ENCODE assay signal across 9 cellular contexts in the genomic region with DNA sequence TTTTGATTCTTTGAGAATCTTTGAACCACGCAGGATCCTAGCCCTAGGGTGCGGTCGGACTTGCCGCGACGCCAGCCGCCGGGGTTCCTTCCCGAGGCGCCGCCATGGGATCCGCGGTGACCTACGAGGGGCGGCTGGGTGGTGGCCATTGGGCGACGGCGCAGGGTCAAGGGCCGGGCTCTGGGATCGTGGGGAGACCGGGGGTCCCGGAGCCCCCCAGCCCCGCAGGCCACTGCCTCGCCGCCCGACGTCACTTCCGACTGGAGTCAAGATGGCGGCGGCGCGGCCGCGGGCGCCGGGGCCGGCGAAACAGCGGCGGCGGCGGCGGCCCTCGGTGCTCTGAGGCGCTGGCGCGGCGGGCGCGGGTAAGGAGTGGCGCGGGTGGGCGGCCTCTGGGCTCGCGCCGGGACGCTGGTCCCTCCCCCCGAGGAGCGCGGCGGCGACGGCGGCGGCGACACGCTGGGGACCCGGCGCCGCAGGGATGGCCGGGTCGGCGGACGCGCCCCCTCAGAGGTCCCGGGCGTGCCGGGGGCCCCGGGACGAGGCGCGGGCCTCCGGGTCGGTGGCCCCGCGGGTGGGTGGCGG. TPM values are rescaled to one million over a fixed set of nuclear protein-coding genes. Genes with fewer than 3 reads are reported as not detected.
DNase-seq lines count a peak whose midpoint lies in the region; ATAC-seq and TF ChIP-seq lines count a peak whose summit lies in the region.
"Had no signal": no experiment of that assay in that cellular context is flagged by ENCODE, and none has a peak within 500 bp of the region (broad histone marks: within the 10 kb centered on the region; RNA-seq: fewer than 3 reads in every experiment).

A gene with protein sequence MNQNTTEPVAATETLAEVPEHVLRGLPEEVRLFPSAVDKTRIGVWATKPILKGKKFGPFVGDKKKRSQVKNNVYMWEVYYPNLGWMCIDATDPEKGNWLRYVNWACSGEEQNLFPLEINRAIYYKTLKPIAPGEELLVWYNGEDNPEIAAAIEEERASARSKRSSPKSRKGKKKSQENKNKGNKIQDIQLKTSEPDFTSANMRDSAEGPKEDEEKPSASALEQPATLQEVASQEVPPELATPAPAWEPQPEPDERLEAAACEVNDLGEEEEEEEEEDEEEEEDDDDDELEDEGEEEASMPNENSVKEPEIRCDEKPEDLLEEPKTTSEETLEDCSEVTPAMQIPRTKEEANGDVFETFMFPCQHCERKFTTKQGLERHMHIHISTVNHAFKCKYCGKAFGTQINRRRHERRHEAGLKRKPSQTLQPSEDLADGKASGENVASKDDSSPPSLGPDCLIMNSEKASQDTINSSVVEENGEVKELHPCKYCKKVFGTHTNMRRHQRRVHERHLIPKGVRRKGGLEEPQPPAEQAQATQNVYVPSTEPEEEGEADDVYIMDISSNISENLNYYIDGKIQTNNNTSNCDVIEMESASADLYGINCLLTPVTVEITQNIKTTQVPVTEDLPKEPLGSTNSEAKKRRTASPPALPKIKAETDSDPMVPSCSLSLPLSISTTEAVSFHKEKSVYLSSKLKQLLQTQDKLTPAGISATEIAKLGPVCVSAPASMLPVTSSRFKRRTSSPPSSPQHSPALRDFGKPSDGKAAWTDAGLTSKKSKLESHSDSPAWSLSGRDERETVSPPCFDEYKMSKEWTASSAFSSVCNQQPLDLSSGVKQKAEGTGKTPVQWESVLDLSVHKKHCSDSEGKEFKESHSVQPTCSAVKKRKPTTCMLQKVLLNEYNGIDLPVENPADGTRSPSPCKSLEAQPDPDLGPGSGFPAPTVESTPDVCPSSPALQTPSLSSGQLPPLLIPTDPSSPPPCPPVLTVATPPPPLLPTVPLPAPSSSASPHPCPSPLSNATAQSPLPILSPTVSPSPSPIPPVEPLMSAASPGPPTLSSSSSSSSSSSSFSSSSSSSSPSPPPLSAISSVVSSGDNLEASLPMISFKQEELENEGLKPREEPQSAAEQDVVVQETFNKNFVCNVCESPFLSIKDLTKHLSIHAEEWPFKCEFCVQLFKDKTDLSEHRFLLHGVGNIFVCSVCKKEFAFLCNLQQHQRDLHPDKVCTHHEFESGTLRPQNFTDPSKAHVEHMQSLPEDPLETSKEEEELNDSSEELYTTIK (N-terminal part only) (plus strand): TSS at position 253 of the 585 bp plus-strand sequence. CDS start 15,418 bp downstream, outside the sequence.

- H3K4me1 Mint-ChIP-seq in activated T-helper 2 cell treated with anti-CD3 and anti-CD28 coated beads, Interferon-gamma antibody, Interleukin-2, Interleukin-4, amounts not matched to agents 10 μg/mL and 5 μg/mL and 100 μg/mL, durations not matched to agents 14 hours and 24 hours and 36 hours (ENCODE audit: low read depth) = peaks cover 38% of the 10 kb centered on the region
- H3K4me1 Mint-ChIP-seq in neural progenitor cell = peaks cover 20% of the 10 kb centered on the region

- ATAC-seq in HG02798 (IDR thresholded peaks at IDR 0.05; ENCODE audit: poor library complexity, unreplicated experiment) = peak; percentile 55

- peaks cover 56% of the 10 kb centered on the region for H3K79me2 ChIP-seq in OCI-LY3 (ENCODE audit: low read length)
- H3K79me2 ChIP-seq in neural progenitor cell (ENCODE audit: low read depth) = peaks cover 46% of the 10 kb centered on the region

- peak within 1 kb of the TSS; percentile 96 for H3K27ac Mint-ChIP-seq in activated T-helper 2 cell treated with anti-CD3 and anti-CD28 coated beads, Interferon-gamma antibody, Interleukin-2, Interleukin-4, amounts not matched to agents 10 μg/mL and 5 μg/mL and 100 μg/mL, durations not matched to agents 14 hours and 24 hours and 36 hours
- peak within 1 kb of the TSS; percentile 96 for H3K27ac Mint-ChIP-seq in neural progenitor cell

- H3K4me2 ChIP-seq in OCI-LY3 (ENCODE audit: low read length) (peak within 1 kb of the TSS; percentile 99), neural progenitor cell (peak within 1 kb of the TSS; percentile 80)

- peak; percentile 75 for DNase-seq in DMS 273 (lab: John Stamatoyannopoulos, UW; ENCODE audit: unreplicated experiment)
- no peak for DNase-seq in DMS 273 treated with DMSO at 0.1 percent for 48 hours (lab: John Stamatoyannopoulos, UW)
- DNase-seq in activated T-helper 2 cell treated with anti-CD3 and anti-CD28 coated beads, Interferon-gamma antibody, Interleukin-2, Interleukin-4, amounts not matched to agents 10 μg/mL and 5 μg/mL and 100 μg/mL, durations not matched to agents 14 hours and 24 hours and 36 hours (ENCODE audit: low spot score) = peak; percentile 53
- DNase-seq in fibroblast of villous mesenchyme (ENCODE audit: low read depth) = peak; percentile 30
- peak; percentile 74 for DNase-seq in neural progenitor cell (ENCODE audit: low spot score)

- 0 out of 2 replicates have a peak, but pooled peaks cover 8% of the 10 kb centered on the region for H4K20me1 ChIP-seq in OCI-LY3 (ENCODE audit: insufficient read depth, low read length)
- peaks cover 8% of the 10 kb centered on the region for H4K20me1 ChIP-seq in neural progenitor cell (ENCODE audit: low read depth)

- no peaks in the 10 kb centered on the region for H3F3A ChIP-seq in neural progenitor cell (ENCODE audit: low read depth)

- peak within 1 kb of the TSS; percentile 97 for H3K4me3 ChIP-seq in OCI-LY3 (ENCODE audit: low read length)
- H3K4me3 ChIP-seq in fibroblast of villous mesenchyme (ENCODE audit: low read depth, low read length) = peak within 1 kb of the TSS; percentile 70
- peak within 1 kb of the TSS; percentile 80 for H3K4me3 ChIP-seq in neural progenitor cell

- peak within 1 kb of the TSS; percentile 94 for H3K4me3 Mint-ChIP-seq in activated T-helper 2 cell treated with anti-CD3 and anti-CD28 coated beads, Interferon-gamma antibody, Interleukin-2, Interleukin-4, amounts not matched to agents 10 μg/mL and 5 μg/mL and 100 μg/mL, durations not matched to agents 14 hours and 24 hours and 36 hours (ENCODE audit: low read depth)
- peak within 1 kb of the TSS; percentile 96 for H3K4me3 Mint-ChIP-seq in neural progenitor cell

- peaks cover 16% of the 10 kb centered on the region for H3K36me3 Mint-ChIP-seq in activated T-helper 2 cell treated with anti-CD3 and anti-CD28 coated beads, Interferon-gamma antibody, Interleukin-2, Interleukin-4, amounts not matched to agents 10 μg/mL and 5 μg/mL and 100 μg/mL, durations not matched to agents 14 hours and 24 hours and 36 hours (ENCODE audit: low read depth)
- peaks cover 4% of the 10 kb centered on the region for H3K36me3 Mint-ChIP-seq in neural progenitor cell

- peaks cover 12% of the 10 kb centered on the region for H3K36me3 ChIP-seq in OCI-LY3 (replicated peaks; ENCODE audit: low read depth, low read length)
- H3K36me3 ChIP-seq in neural progenitor cell = no peaks in the 10 kb centered on the region

- TF ChIP-seq CTCF in OCI-LY3 (IDR thresholded peaks at IDR 0.05; ENCODE audit: low read depth, low read length) = no peak
- no peak for TF ChIP-seq CTCF in fibroblast of villous mesenchyme (IDR thresholded peaks at IDR 0.05; ENCODE audit: insufficient read depth, low read depth, low read length)
- TF ChIP-seq CTCF in neural progenitor cell (IDR thresholded peaks at IDR 0.05) = no peak
- no peak for TF ChIP-seq CTCF in subcutaneous adipose tissue (IDR thresholded peaks at IDR 0.05; ENCODE audit: low read depth)

- peaks cover 6% of the 10 kb centered on the region; the same call in 1 of the 2 replicates for H3K9me3 ChIP-seq in OCI-LY3 (ENCODE audit: insufficient read depth, low read length)
- H3K9me3 ChIP-seq in neural progenitor cell (ENCODE audit: low read depth) = no peaks in the 10 kb centered on the region

- intact Hi-C loops in activated T-helper 2 cell treated with anti-CD3 and anti-CD28 coated beads, Interferon-gamma antibody, Interleukin-2, Interleukin-4, amounts not matched to agents 10 μg/mL and 5 μg/mL and 100 μg/mL, durations not matched to agents 14 hours and 24 hours and 36 hours (cut with micrococcal nuclease) = loop anchor here (1.0 kb wide), 1 partner anchor 49 kb away; no protein-coding TSS in a partner anchor

- H3K9ac ChIP-seq in OCI-LY3 (ENCODE audit: low read length) (peak within 1 kb of the TSS; percentile 98), neural progenitor cell (no peak within 1 kb of the TSS)

- peak within 1 kb of the TSS; percentile 97 for H3K27ac ChIP-seq in OCI-LY3 (ENCODE audit: low read length)
- no peak within 1 kb of the TSS for H3K27ac ChIP-seq in neural progenitor cell
- H3K27ac ChIP-seq: 22Rv1 had no signal

- H3K9me3 Mint-ChIP-seq in activated T-helper 2 cell treated with anti-CD3 and anti-CD28 coated beads, Interferon-gamma antibody, Interleukin-2, Interleukin-4, amounts not matched to agents 10 μg/mL and 5 μg/mL and 100 μg/mL, durations not matched to agents 14 hours and 24 hours and 36 hours = peaks cover 13% of the 10 kb centered on the region
- H3K9me3 Mint-ChIP-seq in neural progenitor cell = peaks cover 21% of the 10 kb centered on the region

- H3K4me1 ChIP-seq in OCI-LY3 (ENCODE audit: low read length) (peaks cover 36% of the 10 kb centered on the region), neural progenitor cell (peaks cover 7% of the 10 kb centered on the region)

- no peak within 1 kb of the TSS for H2AFZ ChIP-seq in OCI-LY3 (ENCODE audit: low read depth, low read length)
- peak within 1 kb of the TSS; percentile 99 for H2AFZ ChIP-seq in neural progenitor cell (replicated peaks)

- peaks cover 8% of the 10 kb centered on the region for H3K27me3 Mint-ChIP-seq in activated T-helper 2 cell treated with anti-CD3 and anti-CD28 coated beads, Interferon-gamma antibody, Interleukin-2, Interleukin-4, amounts not matched to agents 10 μg/mL and 5 μg/mL and 100 μg/mL, durations not matched to agents 14 hours and 24 hours and 36 hours (ENCODE audit: low read depth)
- peaks cover 7% of the 10 kb centered on the region for H3K27me3 Mint-ChIP-seq in neural progenitor cell (ENCODE audit: insufficient read depth, low read depth)

- H3K27me3 ChIP-seq in OCI-LY3 (ENCODE audit: low read depth, low read length) (no peaks in the 10 kb centered on the region), neural progenitor cell (peaks cover 28% of the 10 kb centered on the region)

RNA-seq across cellular contexts. Expression of the gene that starts here (rescaled TPM):
- total RNA-seq in activated T-helper 2 cell treated with anti-CD3 and anti-CD28 coated beads, Interferon-gamma antibody, Interleukin-2, Interleukin-4, amounts not matched to agents 10 μg/mL and 5 μg/mL and 100 μg/mL, durations not matched to agents 14 hours and 24 hours and 36 hours = 45.0 and 47.3 TPM in 2 replicates
- 13.9 and 19.9 TPM in 2 replicates for total RNA-seq in fibroblast of villous mesenchyme
- 17.9 and 22.0 TPM in 2 replicates for total RNA-seq in neural progenitor cell (ENCODE audit: low replicate concordance)
- 10 to 100 TPM; 32.6 to 48.1 (median 38.0) TPM for total RNA-seq in subcutaneous adipose tissue
